ENCODE assay signal across 24 cellular contexts in the genomic region with DNA sequence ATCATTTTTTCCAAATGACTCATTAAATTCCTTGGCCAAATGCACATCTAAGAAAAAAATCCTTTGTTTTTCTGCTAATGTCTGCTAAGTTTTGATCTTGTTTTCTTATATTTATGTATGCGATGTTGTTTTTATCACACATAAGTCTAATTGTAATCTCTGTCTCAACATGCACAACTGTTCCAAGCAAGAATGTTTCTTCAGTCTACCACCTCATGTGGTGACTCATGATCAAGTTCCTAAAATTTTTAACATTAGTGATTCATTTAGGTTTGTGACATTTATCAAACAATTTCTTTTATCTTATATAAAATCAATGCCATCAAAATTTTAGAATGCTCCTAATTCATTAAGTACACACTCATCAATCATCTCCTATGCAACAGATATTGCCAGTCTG.
DNase-seq lines count a peak whose midpoint lies in the region; ATAC-seq and TF ChIP-seq lines count a peak whose summit lies in the region.
"Had no signal": no experiment of that assay in that cellular context is flagged by ENCODE, and none has a peak within 500 bp of the region (broad histone marks: within the 10 kb centered on the region; RNA-seq: fewer than 3 reads in every experiment).

No MANE protein-coding gene starts in this region.

- no peak for TF ChIP-seq POLR2A in testis (IDR thresholded peaks at IDR 0.05)

- 91 to 93% methylated on average over 1 of the region's 1 CpG for WGBS in testis, 2 donors

- POLR2A ChIA-PET in PC-3 (lab: Charles Lee; ENCODE audit: unreplicated experiment) = no interaction called here

- no peak for TF ChIP-seq CTCF in PC-3 (conservative IDR thresholded peaks at IDR 0.05; ENCODE audit: low read depth, low read length)
- no peak for TF ChIP-seq CTCF in choroid plexus epithelial cell (conservative IDR thresholded peaks at IDR 0.05; ENCODE audit: low read depth, low read length)
- TF ChIP-seq CTCF in foreskin keratinocyte (conservative IDR thresholded peaks at IDR 0.05) = no peak
- TF ChIP-seq CTCF in testis (IDR thresholded peaks at IDR 0.05) = no peak

- H3K79me2 ChIP-seq in PC-3 (ENCODE audit: low read length) = no peaks in the 10 kb centered on the region

- no peak overlapping the region for H2AFZ ChIP-seq in PC-3 (ENCODE audit: low read length)
- H2AFZ ChIP-seq: GM23338 had no signal

- H3K4me1 ChIP-seq in PC-3 (ENCODE audit: insufficient read depth, low read length) (no peaks in the 10 kb centered on the region), foreskin keratinocyte (peaks cover 9% of the 10 kb centered on the region), skeletal muscle satellite cell (ENCODE audit: control insufficient read depth, insufficient read depth, low read length) (peaks cover 13% of the 10 kb centered on the region), testis (no peaks in the 10 kb centered on the region)
- H3K4me1 ChIP-seq: BLaER1 had no signal

- no peaks in the 10 kb centered on the region for H3K9me3 ChIP-seq in PC-3 (ENCODE audit: low read length)
- H3K9me3 ChIP-seq in skeletal muscle satellite cell (replicated peaks; ENCODE audit: low read length) = no peaks in the 10 kb centered on the region
- no peaks in the 10 kb centered on the region for H3K9me3 ChIP-seq in testis
- H3K9me3 ChIP-seq: BLaER1 had no signal

- H3K4me3 ChIP-seq in PC-3 (ENCODE audit: low read length) = no peak overlapping the region
- H3K4me3 ChIP-seq in choroid plexus epithelial cell (ENCODE audit: low read depth, low read length) = no peak overlapping the region
- H3K4me3 ChIP-seq in skeletal muscle satellite cell (ENCODE audit: low read length) = no peak overlapping the region
- no peak overlapping the region for H3K4me3 ChIP-seq in testis
- H3K4me3 ChIP-seq: BLaER1, GM23338 had no signal

- CTCF ChIA-PET in PC-3 (lab: Charles Lee) = no interaction called here

- no peaks in the 10 kb centered on the region for H4K20me1 ChIP-seq in PC-3 (ENCODE audit: low read length)
- H4K20me1 ChIP-seq: BLaER1 had no signal

- ATAC-seq in PC-3 = peak; percentile 53; the same call in 1 of the 2 replicates
- ATAC-seq in foreskin keratinocyte = peak; percentile 83
- ATAC-seq: GM23338, HepG2, Panc1 had no signal

- H3K36me3 ChIP-seq in PC-3 (ENCODE audit: low read depth, low read length) (no peaks in the 10 kb centered on the region), skeletal muscle satellite cell (ENCODE audit: insufficient read depth, low read length) (no peaks in the 10 kb centered on the region), testis (ENCODE audit: low read depth, missing control alignments) (no peaks in the 10 kb centered on the region)
- H3K36me3 ChIP-seq: BLaER1 had no signal

- H3F3A ChIP-seq in PC-3 (ENCODE audit: low read length, unreplicated experiment) = no peaks in the 10 kb centered on the region

- intact Hi-C loops in PC-3 (cut with micrococcal nuclease) (no loop called here), testis (cut with DNase I; ENCODE audit: low total_unique reads) (no loop called here)

- H3K9me2 ChIP-seq in PC-3 (replicated peaks; ENCODE audit: low read length) = no peaks in the 10 kb centered on the region

- no TSS peak for BruUV-seq in PC-3 (replicated peaks; lab: Mats Ljungman, UMichigan)

- H3K4me2 ChIP-seq in PC-3 (ENCODE audit: low read length) (no peak overlapping the region), skeletal muscle satellite cell (ENCODE audit: low read length) (peak overlapping the region; percentile 4)
- H3K4me2 ChIP-seq: BLaER1, GM23338 had no signal

- peak; percentile 20 for DNase-seq in PC-3
- peak; percentile 15 for DNase-seq in choroid plexus epithelial cell (ENCODE audit: low read depth)
- DNase-seq in foreskin keratinocyte = peak; percentile 42 to 66
- no peak for DNase-seq in activated CD4-positive, alpha-beta T cell treated with anti-CD3 and anti-CD28 coated beads for 1 hour
- no peak for DNase-seq in testis
- no peak for DNase-seq in NOMO-1 treated with dmso at 0.1 percent for 144 hours (lab: John Stamatoyannopoulos, UW; ENCODE audit: unreplicated experiment)
- DNase-seq: CD4-positive, CD25-positive, alpha-beta regulatory T cell; DMS53; H9; Karpas-422; NCI-H1092 treated with DMSO at 0.1 percent for 48 hours; NCI-H1436; NCI-H187 treated with DMSO at 0.1 percent for 48 hours; NCI-H2171 treated with DMSO at 0.1 percent for 48 hours; NCI-H446; NCI-H524 treated with DMSO at 0.1 percent for 48 hours; NCI-H774; SHP77 treated with DMSO at 0.1 percent for 48 hours had no signal

- H3K27ac ChIP-seq in PC-3 (ENCODE audit: low read length) (no peak overlapping the region), foreskin keratinocyte (no peak overlapping the region), testis (no peak overlapping the region)
- H3K27ac ChIP-seq: BLaER1, RWPE1 had no signal

- H3K9ac ChIP-seq in PC-3 (ENCODE audit: low read length) = no peak overlapping the region
- H3K9ac ChIP-seq in skeletal muscle satellite cell (ENCODE audit: low read depth, low read length) = no peak overlapping the region
- H3K9ac ChIP-seq: BLaER1 had no signal

- H3K27me3 ChIP-seq in PC-3 (ENCODE audit: low read length) = no peaks in the 10 kb centered on the region
- H3K27me3 ChIP-seq in foreskin keratinocyte = no peaks in the 10 kb centered on the region
- no peaks in the 10 kb centered on the region for H3K27me3 ChIP-seq in skeletal muscle satellite cell (ENCODE audit: control insufficient read depth, insufficient read depth, low read length)
- no peaks in the 10 kb centered on the region for H3K27me3 ChIP-seq in testis
- H3K27me3 ChIP-seq: BLaER1 had no signal

Comparison
In these comparisons a context has a peak if more than half of its experiments do, and no peak if none do; other contexts are left out.
1. DNase-seq: peak in PC-3 (single experiment), choroid plexus epithelial cell (single experiment) and foreskin keratinocyte (2 of 2); none in activated CD4-positive, alpha-beta T cell treated with anti-CD3 and anti-CD28 coated beads for 1 hour (single experiment), testis (single experiment) and NOMO-1 treated with dmso at 0.1 percent for 144 hours (single experiment).